Comparison of ENCODE assay signal across 1 cellular context in the genomic region with DNA sequence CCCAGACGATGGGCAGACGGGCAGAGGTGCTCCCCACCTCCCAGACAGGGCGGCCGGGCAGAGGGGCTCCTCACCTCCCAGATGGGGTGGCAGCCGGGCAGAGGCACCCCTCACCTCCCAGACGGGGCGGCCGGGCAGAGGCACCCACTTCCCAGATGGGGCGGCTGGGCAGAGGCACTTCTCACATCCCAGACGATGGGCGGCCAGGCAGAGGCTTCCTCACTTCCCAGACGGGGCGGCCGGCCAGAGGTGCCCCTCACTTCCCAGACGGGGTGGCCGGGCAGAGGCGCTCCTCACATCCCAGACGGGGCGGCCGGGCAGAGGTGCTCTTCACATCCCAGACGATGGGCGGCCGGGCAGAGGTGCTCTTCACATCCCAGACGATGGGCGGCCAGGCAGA.
TF ChIP-seq lines count a peak whose summit lies in the region.

No MANE protein-coding gene starts in this region.

TF ChIP-seq in HepG2, 621 proteins besides CTCF, POLR2A, EP300 and RAD21:
- 0 out of 2 replicates have a peak, but pooled peaks have one; percentile 34 for TF ChIP-seq HNRNPL (IDR thresholded peaks at IDR 0.05; ENCODE audit: low read depth, low read length)
